ENCODE assay signal across 26 cellular contexts in genomic region chr6:163289445-163289844, GRCh38.
"Had no signal": no experiment of that assay in that cellular context is flagged by ENCODE, and none has a peak within 500 bp of the region (broad histone marks: within the 10 kb centered on the region; RNA-seq: fewer than 3 reads in every experiment).

No MANE protein-coding gene starts in this region.

- ATAC-seq: activated CD8-positive, alpha-beta T cell treated with anti-CD3 and anti-CD28 coated beads, Interleukin-2, amount 10 ng/mL, durations not matched to agents 7 days and 5 days; PC-3 had no signal

- H3K27ac ChIP-seq: ascending aorta, Peyer's patch had no signal

- H3K9me3 Mint-ChIP-seq: activated CD4-positive, alpha-beta T cell treated with anti-CD3 and anti-CD28 coated beads, Interleukin-2, amount 10 ng/mL, durations not matched to agents 24 days and 14 days; activated naive CD4-positive, alpha-beta T cell treated with anti-CD3 and anti-CD28 coated beads, Interleukin-2, amount 50 U/mL, for 24 hours; activated naive CD8-positive, alpha-beta T cell treated with anti-CD3 and anti-CD28 coated beads, Interleukin-2, amount 10 ng/mL, durations not matched to agents 7 days and 5 days; activated T-cell treated with anti-CD3 and anti-CD28 coated beads, Interleukin-2, amount 50 U/mL, for 24 hours; activated T-helper 2 cell treated with anti-CD3 and anti-CD28 coated beads, Interferon-gamma antibody, Interleukin-2, Interleukin-4, amounts not matched to agents 10 μg/mL and 5 μg/mL and 100 μg/mL, durations not matched to agents 14 hours and 24 hours and 36 hours had no signal

- H3K27me3 Mint-ChIP-seq: activated CD4-positive, alpha-beta T cell treated with anti-CD3 and anti-CD28 coated beads, Interleukin-2, amount 10 ng/mL, durations not matched to agents 24 days and 14 days; activated T-cell treated with anti-CD3 and anti-CD28 coated beads, Interleukin-2, amount 50 U/mL, for 24 hours had no signal

- H3K4me3 Mint-ChIP-seq: activated CD4-positive, alpha-beta T cell treated with anti-CD3 and anti-CD28 coated beads, Interleukin-2, amount 10 ng/mL, durations not matched to agents 24 days and 14 days; activated CD8-positive, alpha-beta T cell treated with anti-CD3 and anti-CD28 coated beads, Interleukin-2, amount 10 ng/mL, durations not matched to agents 7 days and 5 days; activated naive CD4-positive, alpha-beta T cell treated with anti-CD3 and anti-CD28 coated beads, Interleukin-2, amount 50 U/mL, for 24 hours; activated naive CD8-positive, alpha-beta T cell treated with anti-CD3 and anti-CD28 coated beads, Interleukin-2, amount 10 ng/mL, durations not matched to agents 7 days and 5 days; activated T-cell treated with anti-CD3 and anti-CD28 coated beads, Interleukin-2, amount 50 U/mL, for 24 hours had no signal

- H3K27me3 ChIP-seq: ascending aorta, cardiac muscle cell, MG63, Peyer's patch had no signal

- DNase-seq: activated CD4-positive, alpha-beta T cell treated with anti-CD3 and anti-CD28 coated beads, Interleukin-2, amount 10 ng/mL, durations not matched to agents 24 days and 14 days; activated CD4-positive, alpha-beta T cell treated with anti-CD3 and anti-CD28 coated beads, Interleukin-2, amount 50 U/mL, for 48 hours; activated CD8-positive, alpha-beta T cell treated with anti-CD3 and anti-CD28 coated beads, Interleukin-2, amount 10 ng/mL, durations not matched to agents 7 days and 5 days; activated gamma-delta T cell; activated naive CD4-positive, alpha-beta T cell treated with Interleukin-2 at 50 U/mL for 16 hours; activated naive CD8-positive, alpha-beta T cell treated with anti-CD3 and anti-CD28 coated beads, Interleukin-2, amount 10 ng/mL, durations not matched to agents 7 days and 5 days; activated T-cell treated with anti-CD3 and anti-CD28 coated beads, Interleukin-2, amount 50 U/mL, for 24 hours; amygdala; Kasumi-1; KG1; MG63; NCI-H1048; NCI-H1105 treated with DMSO at 0.1 percent for 48 hours; NCI-H1436 treated with DMSO at 0.1 percent for 48 hours; NCI-H1694 treated with DMSO at 0.1 percent for 48 hours; NCI-H2029; NCI-H345; NCI-H524 treated with DMSO at 0.1 percent for 48 hours; PC-3; Peyer's patch; RPMI8226; T1000 had no signal

- H3K4me1 ChIP-seq: ascending aorta, Peyer's patch had no signal

- H3K36me3 Mint-ChIP-seq: activated naive CD4-positive, alpha-beta T cell treated with anti-CD3 and anti-CD28 coated beads, Interleukin-2, amount 50 U/mL, for 24 hours; activated naive CD8-positive, alpha-beta T cell treated with anti-CD3 and anti-CD28 coated beads, Interleukin-2, amount 10 ng/mL, durations not matched to agents 7 days and 5 days had no signal

- H3K27ac Mint-ChIP-seq: activated CD4-positive, alpha-beta T cell treated with anti-CD3 and anti-CD28 coated beads, Interleukin-2, amount 10 ng/mL, durations not matched to agents 24 days and 14 days; activated CD8-positive, alpha-beta T cell treated with anti-CD3 and anti-CD28 coated beads, Interleukin-2, amount 10 ng/mL, durations not matched to agents 7 days and 5 days; activated naive CD4-positive, alpha-beta T cell treated with anti-CD3 and anti-CD28 coated beads, Interleukin-2, amount 50 U/mL, for 24 hours; activated naive CD8-positive, alpha-beta T cell treated with anti-CD3 and anti-CD28 coated beads, Interleukin-2, amount 10 ng/mL, durations not matched to agents 7 days and 5 days; activated T-cell treated with anti-CD3 and anti-CD28 coated beads, Interleukin-2, amount 50 U/mL, for 24 hours; activated T-helper 2 cell treated with anti-CD3 and anti-CD28 coated beads, Interferon-gamma antibody, Interleukin-2, Interleukin-4, amounts not matched to agents 10 μg/mL and 5 μg/mL and 100 μg/mL, durations not matched to agents 14 hours and 24 hours and 36 hours had no signal

- H3K4me1 Mint-ChIP-seq: activated CD4-positive, alpha-beta T cell treated with anti-CD3 and anti-CD28 coated beads, Interleukin-2, amount 10 ng/mL, durations not matched to agents 24 days and 14 days; activated naive CD4-positive, alpha-beta T cell treated with anti-CD3 and anti-CD28 coated beads, Interleukin-2, amount 50 U/mL, for 24 hours; activated naive CD8-positive, alpha-beta T cell treated with anti-CD3 and anti-CD28 coated beads, Interleukin-2, amount 10 ng/mL, durations not matched to agents 7 days and 5 days had no signal

- H3K9me3 ChIP-seq: ascending aorta, MG63, Peyer's patch had no signal

- H3K36me3 ChIP-seq: ascending aorta, cardiac muscle cell, MG63, Peyer's patch had no signal

- H3K4me3 ChIP-seq: ascending aorta, cardiac muscle cell, MG63, Peyer's patch had no signal
